In genomic region chr11:61899146-61899841, GRCh38 we compare ENCODE assay signal across 1 cellular context.
TF ChIP-seq lines count a peak whose summit lies in the region.

No MANE protein-coding gene starts in this region.

TF ChIP-seq in neural cell, 6 proteins besides CTCF, POLR2A, EP300 and RAD21 (continued from another document):
- TF ChIP-seq POLR2AphosphoS5 (IDR thresholded peaks at IDR 0.05) (peak; percentile 88), MXI1 (conservative IDR thresholded peaks at IDR 0.05; ENCODE audit: poor library complexity, severe bottlenecking) (peak; percentile 58), EZH2 (IDR thresholded peaks at IDR 0.05; ENCODE audit: borderline replicate concordance, insufficient read depth, low read length, poor library complexity, severe bottlenecking) (no peak)
